In the genomic region with DNA sequence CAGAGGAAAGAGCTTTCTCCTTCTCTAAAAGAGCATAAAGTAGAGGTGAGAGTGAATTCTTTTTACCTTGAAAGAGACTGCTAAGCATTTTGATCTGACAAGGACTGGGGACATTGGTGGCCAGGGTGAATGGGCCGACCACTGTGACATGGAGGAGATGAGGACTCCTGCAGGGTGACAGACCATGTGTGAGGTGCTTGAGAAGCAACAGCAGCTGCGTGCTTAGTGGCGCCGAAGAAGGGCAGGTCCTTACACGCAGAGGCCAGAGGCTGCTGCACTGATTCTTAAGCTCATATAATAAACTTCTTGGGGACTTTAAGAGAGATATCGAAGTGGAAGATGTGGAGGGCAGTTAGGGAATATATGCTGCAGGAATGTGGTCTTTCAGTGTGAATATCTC, we compare ENCODE assay signal across 32 cellular contexts. TPM values are rescaled to one million over a fixed set of nuclear protein-coding genes. Genes with fewer than 3 reads are reported as not detected.
"Had no signal": no experiment of that assay in that cellular context is flagged by ENCODE, and none has a peak within 500 bp of the region (broad histone marks: within the 10 kb centered on the region; RNA-seq: fewer than 3 reads in every experiment).

No MANE protein-coding gene starts in this region.

- H3K4me1 Mint-ChIP-seq: activated CD4-positive, alpha-beta T cell treated with anti-CD3 and anti-CD28 coated beads, Interleukin-2, amount 10 ng/mL, durations not matched to agents 7 days and 5 days; activated naive CD4-positive, alpha-beta T cell treated with anti-CD3 and anti-CD28 coated beads, Interleukin-2, amount 10 ng/mL, durations not matched to agents 7 days and 5 days; activated naive CD8-positive, alpha-beta T cell treated with anti-CD3 and anti-CD28 coated beads, Interleukin-2, amount 50 U/mL, for 24 hours; WTC11 had no signal

- H3K4me3 ChIP-seq: SK-N-MC had no signal

- H3K9me3 Mint-ChIP-seq: activated CD4-positive, alpha-beta T cell treated with anti-CD3 and anti-CD28 coated beads, Interleukin-2, amount 10 ng/mL, durations not matched to agents 7 days and 5 days; activated naive CD4-positive, alpha-beta T cell treated with anti-CD3 and anti-CD28 coated beads, Interleukin-2, amount 10 ng/mL, durations not matched to agents 7 days and 5 days; activated naive CD8-positive, alpha-beta T cell treated with anti-CD3 and anti-CD28 coated beads, Interleukin-2, amount 50 U/mL, for 24 hours; activated T-cell treated with anti-CD3 and anti-CD28 coated beads, Interleukin-2, amount 50 U/mL, for 24 hours; activated T-helper 2 cell treated with anti-CD3 and anti-CD28 coated beads, Interferon-gamma antibody, Interleukin-2, Interleukin-4, amounts not matched to agents 10 μg/mL and 5 μg/mL and 100 μg/mL, durations not matched to agents 14 hours and 24 hours and 36 hours; brain; WTC11 had no signal

- H3K4me3 Mint-ChIP-seq: activated CD4-positive, alpha-beta T cell treated with anti-CD3 and anti-CD28 coated beads for 36 hours; activated CD4-positive, alpha-beta T cell treated with anti-CD3 and anti-CD28 coated beads, Interleukin-2, amount 10 ng/mL, durations not matched to agents 7 days and 5 days; activated CD8-positive, alpha-beta T cell treated with anti-CD3 and anti-CD28 coated beads, Interleukin-2, amount 10 ng/mL, durations not matched to agents 7 days and 5 days; activated naive CD4-positive, alpha-beta T cell treated with anti-CD3 and anti-CD28 coated beads, Interleukin-2, amount 10 ng/mL, durations not matched to agents 7 days and 5 days; activated naive CD8-positive, alpha-beta T cell; activated naive CD8-positive, alpha-beta T cell treated with anti-CD3 and anti-CD28 coated beads, Interleukin-2, amount 50 U/mL, for 24 hours; activated T-cell treated with anti-CD3 and anti-CD28 coated beads, Interleukin-2, amount 50 U/mL, for 24 hours; brain; WTC11 had no signal

- H3K27ac Mint-ChIP-seq: activated CD4-positive, alpha-beta T cell treated with anti-CD3 and anti-CD28 coated beads for 36 hours; activated CD4-positive, alpha-beta T cell treated with anti-CD3 and anti-CD28 coated beads, Interleukin-2, amount 10 ng/mL, durations not matched to agents 7 days and 5 days; activated CD8-positive, alpha-beta T cell treated with anti-CD3 and anti-CD28 coated beads, Interleukin-2, amount 10 ng/mL, durations not matched to agents 7 days and 5 days; activated naive CD4-positive, alpha-beta T cell treated with anti-CD3 and anti-CD28 coated beads, Interleukin-2, amount 10 ng/mL, durations not matched to agents 7 days and 5 days; activated naive CD8-positive, alpha-beta T cell; activated naive CD8-positive, alpha-beta T cell treated with anti-CD3 and anti-CD28 coated beads, Interleukin-2, amount 50 U/mL, for 24 hours; activated T-cell treated with anti-CD3 and anti-CD28 coated beads, Interleukin-2, amount 50 U/mL, for 24 hours; activated T-helper 2 cell treated with anti-CD3 and anti-CD28 coated beads, Interferon-gamma antibody, Interleukin-2, Interleukin-4, amounts not matched to agents 10 μg/mL and 5 μg/mL and 100 μg/mL, durations not matched to agents 14 hours and 24 hours and 36 hours; brain; WTC11 had no signal

- ATAC-seq: activated CD4-positive, alpha-beta T cell treated with anti-CD3 and anti-CD28 coated beads for 36 hours; activated CD4-positive, CD25-positive, alpha-beta regulatory T cell treated with anti-CD3 and anti-CD28 coated beads, Interleukin-2, amount 50 U/mL, for 24 hours; activated CD8-positive, alpha-beta T cell treated with anti-CD3 and anti-CD28 coated beads, Interleukin-2, amount 10 ng/mL, durations not matched to agents 7 days and 5 days; activated naive CD8-positive, alpha-beta T cell treated with anti-CD3 and anti-CD28 coated beads, Interleukin-2, amount 50 U/mL, for 24 hours; WTC11 had no signal

- H3K36me3 Mint-ChIP-seq: activated naive CD4-positive, alpha-beta T cell treated with anti-CD3 and anti-CD28 coated beads, Interleukin-2, amount 10 ng/mL, durations not matched to agents 7 days and 5 days; activated naive CD8-positive, alpha-beta T cell; brain; WTC11 had no signal

- H3K27me3 Mint-ChIP-seq: activated CD4-positive, alpha-beta T cell treated with anti-CD3 and anti-CD28 coated beads for 36 hours; activated naive CD4-positive, alpha-beta T cell treated with anti-CD3 and anti-CD28 coated beads, Interleukin-2, amount 10 ng/mL, durations not matched to agents 7 days and 5 days; activated naive CD8-positive, alpha-beta T cell; activated T-cell treated with anti-CD3 and anti-CD28 coated beads, Interleukin-2, amount 50 U/mL, for 24 hours; brain had no signal

- DNase-seq: activated CD4-positive, alpha-beta T cell treated with anti-CD3 and anti-CD28 coated beads for 36 hours; activated CD4-positive, alpha-beta T cell treated with anti-CD3 and anti-CD28 coated beads, Interleukin-2, amount 10 ng/mL, durations not matched to agents 7 days and 5 days; activated CD4-positive, alpha-beta T cell treated with anti-CD3 and anti-CD28 coated beads, Interleukin-2, amount 50 U/mL, for 48 hours; activated CD8-positive, alpha-beta T cell treated with anti-CD3 and anti-CD28 coated beads, Interleukin-2, amount 10 ng/mL, durations not matched to agents 7 days and 5 days; activated naive CD4-positive, alpha-beta T cell treated with anti-CD3 and anti-CD28 coated beads, Interleukin-2, amount 10 ng/mL, durations not matched to agents 7 days and 5 days; activated naive CD8-positive, alpha-beta T cell treated with anti-CD3 and anti-CD28 coated beads, Interleukin-2, amount 50 U/mL, for 24 hours; activated T-cell treated with anti-CD3 and anti-CD28 coated beads, Interleukin-2, amount 50 U/mL, for 24 hours; anterior cingulate cortex; caudate nucleus; cerebellar nuclear complex; MM.1S; MV-4-11; NCI-H1092; NCI-H1436 treated with DMSO at 0.1 percent for 48 hours; NCI-H1694 treated with DMSO at 0.1 percent for 48 hours; NCI-H2029; NCI-H345; OCI-M1; Right ventricle myocardium superior; T1000 had no signal

- H3K4me2 ChIP-seq: KMS-11 had no signal

- H3K27ac ChIP-seq: KMS-11, SK-N-MC had no signal

RNA-seq across cellular contexts. Expression of a gene that starts 8.7 kb away (rescaled TPM):
- total RNA-seq: bronchial epithelial cell had no signal

RNA-seq across cellular contexts. Expression of a gene that starts 40.3 kb away (rescaled TPM):
- total RNA-seq: activated CD4-positive, alpha-beta T cell treated with anti-CD3 and anti-CD28 coated beads for 36 hours; activated CD4-positive, alpha-beta T cell treated with anti-CD3 and anti-CD28 coated beads, Interleukin-2, amount 10 ng/mL, durations not matched to agents 7 days and 5 days; activated CD8-positive, alpha-beta T cell treated with anti-CD3 and anti-CD28 coated beads, Interleukin-2, amount 10 ng/mL, durations not matched to agents 7 days and 5 days; activated T-helper 2 cell treated with anti-CD3 and anti-CD28 coated beads, Interferon-gamma antibody, Interleukin-2, Interleukin-4, amounts not matched to agents 10 μg/mL and 5 μg/mL and 100 μg/mL, durations not matched to agents 14 hours and 24 hours and 36 hours; LHCN-M2; NCI-H460; Right ventricle myocardium superior; T-helper 1 cell treated with Interleukin-12 subunit alpha and Interleukin-12 subunit beta and Interleukin-4 antibody, amounts not matched to agents 30 ng/mL and 1 ng/mL, for 36 hours; T-helper 2 cell treated with Interferon-gamma antibody and Interleukin-4, amounts not matched to agents 100 ng/mL and 5 ng/mL, for 36 hours had no signal
